In genomic region chr2:85705680-85706039, GRCh38 we compare ENCODE assay signal across 8 cellular contexts. TPM values are rescaled to one million over a fixed set of nuclear protein-coding genes. Genes with fewer than 3 reads are reported as not detected.
DNase-seq lines count a peak whose midpoint lies in the region; ATAC-seq and TF ChIP-seq lines count a peak whose summit lies in the region.

No MANE protein-coding gene starts in this region.

- intact Hi-C loops in activated CD4-positive, alpha-beta T cell treated with anti-CD3 and anti-CD28 coated beads for 36 hours (cut with DNase I, micrococcal nuclease): no loop called here
- intact Hi-C loops in transverse colon (cut with DNase I; ENCODE audit: low total_unique reads): no loop called here

- H3K4me1 Mint-ChIP-seq in activated CD4-positive, alpha-beta T cell treated with anti-CD3 and anti-CD28 coated beads, Interleukin-2, amount 10 ng/mL, durations not matched to agents 7 days and 5 days: peaks cover 58% of the 10 kb centered on the region
- H3K4me1 Mint-ChIP-seq in activated CD4-positive, alpha-beta T cell treated with anti-CD3 and anti-CD28 coated beads for 36 hours: peaks cover 29% of the 10 kb centered on the region

- H3K27me3 ChIP-seq in transverse colon: no peaks in the 10 kb centered on the region

- no peak for ATAC-seq in activated CD4-positive, alpha-beta T cell treated with anti-CD3 and anti-CD28 coated beads for 36 hours
- no peak for ATAC-seq in GM18870 (IDR thresholded peaks at IDR 0.05; ENCODE audit: unreplicated experiment)

- DNase-seq in activated CD4-positive, alpha-beta T cell treated with anti-CD3 and anti-CD28 coated beads, Interleukin-2, amount 10 ng/mL, durations not matched to agents 7 days and 5 days: no peak
- DNase-seq in activated CD4-positive, alpha-beta T cell treated with anti-CD3 and anti-CD28 coated beads for 36 hours: no peak
- peak; percentile 100 for DNase-seq in amniotic epithelial cell (ENCODE audit: low read depth)
- DNase-seq in islet precursor cell: peak; percentile 67
- DNase-seq in transverse colon: peak; percentile 28
- no peak for DNase-seq in HUDEP-2 (lab: John Stamatoyannopoulos, UW; ENCODE audit: unreplicated experiment in 76 of 76)
- DNase-seq in GM20000 (ENCODE audit: low spot score): no peak

- TF ChIP-seq POLR2A in transverse colon (IDR thresholded peaks at IDR 0.05): no peak

- peaks cover 2% of the 10 kb centered on the region for H3K36me3 Mint-ChIP-seq in activated CD4-positive, alpha-beta T cell treated with anti-CD3 and anti-CD28 coated beads, Interleukin-2, amount 10 ng/mL, durations not matched to agents 7 days and 5 days (ENCODE audit: low read depth)
- no peaks in the 10 kb centered on the region for H3K36me3 Mint-ChIP-seq in activated CD4-positive, alpha-beta T cell treated with anti-CD3 and anti-CD28 coated beads for 36 hours (ENCODE audit: low read depth)

- no peaks in the 10 kb centered on the region for H3K9me3 Mint-ChIP-seq in activated CD4-positive, alpha-beta T cell treated with anti-CD3 and anti-CD28 coated beads, Interleukin-2, amount 10 ng/mL, durations not matched to agents 7 days and 5 days
- H3K9me3 Mint-ChIP-seq in activated CD4-positive, alpha-beta T cell treated with anti-CD3 and anti-CD28 coated beads for 36 hours (ENCODE audit: low read depth): no peaks in the 10 kb centered on the region

- TF ChIP-seq CTCF in transverse colon (IDR thresholded peaks at IDR 0.05) (no peak), GM20000 (IDR thresholded peaks at IDR 0.05; ENCODE audit: extremely low read depth, missing control alignments) (no peak)

- peak; percentile 81 for TF ChIP-seq EP300 in transverse colon (IDR thresholded peaks at IDR 0.05; ENCODE audit: low read depth)

- POLR2A ChIA-PET in activated CD4-positive, alpha-beta T cell treated with anti-CD3 and anti-CD28 coated beads, Interleukin-2, amount 10 ng/mL, durations not matched to agents 7 days and 5 days (lab: Charles Lee): no interaction called here
- POLR2A ChIA-PET in activated CD4-positive, alpha-beta T cell treated with anti-CD3 and anti-CD28 coated beads for 36 hours (lab: Charles Lee): no interaction called here

- peaks cover 0 to 38% (median 6%) of the 10 kb centered on the region in 4 donors for H3K4me1 ChIP-seq in transverse colon

- in situ Hi-C loops in transverse colon (cut with MboI; ENCODE audit: low pct_ligation_motif_present in 1 of 4, low pct_unique_long_range_greater_than_20kb in 1 of 4, low sequenced_read_pairs in 3 of 4): no loop called here

- peak overlapping the region; percentile 71 for H3K27ac Mint-ChIP-seq in activated CD4-positive, alpha-beta T cell treated with anti-CD3 and anti-CD28 coated beads, Interleukin-2, amount 10 ng/mL, durations not matched to agents 7 days and 5 days
- no peak overlapping the region for H3K27ac Mint-ChIP-seq in activated CD4-positive, alpha-beta T cell treated with anti-CD3 and anti-CD28 coated beads for 36 hours

- no peak overlapping the region for H3K4me3 Mint-ChIP-seq in activated CD4-positive, alpha-beta T cell treated with anti-CD3 and anti-CD28 coated beads, Interleukin-2, amount 10 ng/mL, durations not matched to agents 7 days and 5 days
- H3K4me3 Mint-ChIP-seq in activated CD4-positive, alpha-beta T cell treated with anti-CD3 and anti-CD28 coated beads for 36 hours: no peak overlapping the region

- H3K9me3 ChIP-seq in transverse colon: no peaks in the 10 kb centered on the region

- peaks cover 27% of the 10 kb centered on the region for H3K27me3 Mint-ChIP-seq in activated CD4-positive, alpha-beta T cell treated with anti-CD3 and anti-CD28 coated beads, Interleukin-2, amount 10 ng/mL, durations not matched to agents 7 days and 5 days
- H3K27me3 Mint-ChIP-seq in activated CD4-positive, alpha-beta T cell treated with anti-CD3 and anti-CD28 coated beads for 36 hours: peaks cover 7% of the 10 kb centered on the region

- peak overlapping the region; percentile 44 to 71 (median 62) for H3K27ac ChIP-seq in transverse colon

- no peak overlapping the region for H3K4me3 ChIP-seq in transverse colon

- WGBS in transverse colon (ENCODE audit: low coverage in 1 of 2), 2 donors: 85 to 89% methylated on average over 2 of the region's 2 CpGs

- CTCF ChIA-PET in activated CD4-positive, alpha-beta T cell treated with anti-CD3 and anti-CD28 coated beads, Interleukin-2, amount 10 ng/mL, durations not matched to agents 7 days and 5 days (lab: Charles Lee): interaction anchor here (0.6 to 6.0 kb wide), 14 partner anchors 8 to 131 kb away, joined by 3 to 39 read pairs (median 4); partner anchors contain the start of gene C2orf68
- CTCF ChIA-PET in activated CD4-positive, alpha-beta T cell treated with anti-CD3 and anti-CD28 coated beads for 36 hours (lab: Charles Lee): interaction anchor here (0.6 to 6.6 kb wide), 11 partner anchors 9 to 283 kb away, joined by 3 to 53 read pairs (median 5); no protein-coding TSS in a partner anchor

- no peaks in the 10 kb centered on the region for H3K36me3 ChIP-seq in transverse colon

RNA-seq across cellular contexts. Expression of gene GNLY, which starts 11.5 kb away (rescaled TPM):
- 10 to 100 TPM; 72.9 to 75.5 TPM for total RNA-seq in activated CD4-positive, alpha-beta T cell treated with anti-CD3 and anti-CD28 coated beads, Interleukin-2, amount 10 ng/mL, durations not matched to agents 7 days and 5 days
- 10 to 100 TPM; 18.9 to 21.6 TPM for total RNA-seq in activated CD4-positive, alpha-beta T cell treated with anti-CD3 and anti-CD28 coated beads for 36 hours
- 10 to 100 TPM in 1 of 4 donors, 1 to 10 TPM in 1, not detected in 2; 5.2 to 11.7 TPM for total RNA-seq in transverse colon

RNA-seq across cellular contexts. Expression of gene SFTPB, which starts 37.7 kb away (rescaled TPM):
- not detected for total RNA-seq in activated CD4-positive, alpha-beta T cell treated with anti-CD3 and anti-CD28 coated beads, Interleukin-2, amount 10 ng/mL, durations not matched to agents 7 days and 5 days
- total RNA-seq in activated CD4-positive, alpha-beta T cell treated with anti-CD3 and anti-CD28 coated beads for 36 hours: not detected
- not detected for total RNA-seq in transverse colon

RNA-seq across cellular contexts. Expression of gene ATOH8, which starts 48.1 kb away (rescaled TPM):
- under 1 TPM; 0.10 to 0.12 TPM for total RNA-seq in activated CD4-positive, alpha-beta T cell treated with anti-CD3 and anti-CD28 coated beads, Interleukin-2, amount 10 ng/mL, durations not matched to agents 7 days and 5 days
- not detected for total RNA-seq in activated CD4-positive, alpha-beta T cell treated with anti-CD3 and anti-CD28 coated beads for 36 hours
- total RNA-seq in transverse colon: 10 to 100 TPM in 3 of 4 donors, 1 to 10 TPM in 1; 7.4 to 32.6 (median 14.4) TPM

Comparison
In these comparisons a context has a peak if more than half of its experiments do, and no peak if none do; other contexts are left out.
1. DNase-seq: peak in amniotic epithelial cell (single experiment), islet precursor cell (single experiment) and transverse colon (single experiment); none in activated CD4-positive, alpha-beta T cell treated with anti-CD3 and anti-CD28 coated beads, Interleukin-2, amount 10 ng/mL, durations not matched to agents 7 days and 5 days (single experiment), activated CD4-positive, alpha-beta T cell treated with anti-CD3 and anti-CD28 coated beads for 36 hours (single experiment), HUDEP-2 (0 of 76) and GM20000 (single experiment).
2. RNA of gene ATOH8, which starts 48.1 kb away (total RNA-seq): 7.4 to 32.6 TPM in transverse colon; 0.10 to 0.12 TPM in activated CD4-positive, alpha-beta T cell treated with anti-CD3 and anti-CD28 coated beads, Interleukin-2, amount 10 ng/mL, durations not matched to agents 7 days and 5 days and not detected in activated CD4-positive, alpha-beta T cell treated with anti-CD3 and anti-CD28 coated beads for 36 hours; every median in the first group is over 4 times any median in the second.